ENCODE assay signal across 22 cellular contexts in genomic region chr17:42441717-42442565, GRCh38. TPM values are rescaled to one million over a fixed set of nuclear protein-coding genes. Genes with fewer than 3 reads are reported as not detected.
DNase-seq lines count a peak whose midpoint lies in the region; ATAC-seq and TF ChIP-seq lines count a peak whose summit lies in the region.
"Had no signal": no experiment of that assay in that cellular context is flagged by ENCODE, and none has a peak within 500 bp of the region (broad histone marks: within the 10 kb centered on the region; RNA-seq: fewer than 3 reads in every experiment).

No MANE protein-coding gene starts in this region.

- no peak overlapping the region for H2BK5ac ChIP-seq in trophoblast cell (ENCODE audit: low read depth, low read length, poor library complexity)

- peak overlapping the region; percentile 31 for H3K4me3 Mint-ChIP-seq in activated CD8-positive, alpha-beta memory T cell treated with anti-CD3 and anti-CD28 coated beads, Interleukin-2, amount 10 ng/mL, durations not matched to agents 7 days and 5 days
- H3K4me3 Mint-ChIP-seq in MCF 10A (ENCODE audit: unreplicated experiment) = no peak overlapping the region
- H3K4me3 Mint-ChIP-seq: activated CD4-positive, alpha-beta memory T cell treated with anti-CD3 and anti-CD28 coated beads for 36 hours; CD8-positive, alpha-beta T cell had no signal

- H3K27me3 Mint-ChIP-seq in activated CD8-positive, alpha-beta memory T cell treated with anti-CD3 and anti-CD28 coated beads, Interleukin-2, amount 10 ng/mL, durations not matched to agents 7 days and 5 days = peaks cover 35% of the 10 kb centered on the region
- H3K27me3 Mint-ChIP-seq in MCF 10A (ENCODE audit: insufficient read depth, unreplicated experiment) = no peaks in the 10 kb centered on the region

- H2BK120ac ChIP-seq in trophoblast cell (ENCODE audit: insufficient read depth, low read length, poor library complexity) = no peak overlapping the region

- no peaks in the 10 kb centered on the region for H3K9me3 Mint-ChIP-seq in activated CD8-positive, alpha-beta memory T cell treated with anti-CD3 and anti-CD28 coated beads, Interleukin-2, amount 10 ng/mL, durations not matched to agents 7 days and 5 days (ENCODE audit: low read depth)
- no peaks in the 10 kb centered on the region for H3K9me3 Mint-ChIP-seq in MCF 10A (ENCODE audit: unreplicated experiment)
- H3K9me3 Mint-ChIP-seq: activated CD4-positive, alpha-beta memory T cell treated with anti-CD3 and anti-CD28 coated beads for 36 hours; activated T-helper 2 cell treated with anti-CD3 and anti-CD28 coated beads, Interferon-gamma antibody, Interleukin-2, Interleukin-4, amounts not matched to agents 10 μg/mL and 5 μg/mL and 100 μg/mL, durations not matched to agents 14 hours and 24 hours and 36 hours; CD8-positive, alpha-beta T cell had no signal

- no peak overlapping the region for H2AK5ac ChIP-seq in trophoblast cell (ENCODE audit: low read length)

- H4K12ac ChIP-seq in trophoblast cell (ENCODE audit: low read depth, low read length) = no peak overlapping the region

- no peak overlapping the region for H3K18ac ChIP-seq in trophoblast cell (ENCODE audit: low read length)

- ATAC-seq in activated CD8-positive, alpha-beta memory T cell treated with anti-CD3 and anti-CD28 coated beads, Interleukin-2, amount 10 ng/mL, durations not matched to agents 7 days and 5 days = peak; percentile 57
- ATAC-seq: CD8-positive, alpha-beta T cell; foreskin keratinocyte; left ventricle myocardium superior had no signal

- H3K4me3 ChIP-seq in OCI-LY3 (ENCODE audit: low read length) = no peak overlapping the region
- no peak overlapping the region for H3K4me3 ChIP-seq in hepatocyte
- no peak overlapping the region for H3K4me3 ChIP-seq in trophoblast cell (ENCODE audit: low read depth, low read length)
- no peak overlapping the region for H3K4me3 ChIP-seq in right atrium auricular region
- H3K4me3 ChIP-seq: MG63, prostate gland, stomach, uterus had no signal

- H3K4me1 Mint-ChIP-seq in activated CD8-positive, alpha-beta memory T cell treated with anti-CD3 and anti-CD28 coated beads, Interleukin-2, amount 10 ng/mL, durations not matched to agents 7 days and 5 days = peaks cover 16% of the 10 kb centered on the region
- H3K4me1 Mint-ChIP-seq in MCF 10A (ENCODE audit: insufficient read depth, unreplicated experiment) = no peaks in the 10 kb centered on the region

- no peak overlapping the region for H3K23ac ChIP-seq in trophoblast cell (ENCODE audit: low read length)

- no peak for TF ChIP-seq CTCF in OCI-LY3 (IDR thresholded peaks at IDR 0.05; ENCODE audit: low read depth, low read length)
- TF ChIP-seq CTCF in hepatocyte (IDR thresholded peaks at IDR 0.05; ENCODE audit: poor library complexity) = no peak
- no peak for TF ChIP-seq CTCF in MCF 10A (IDR thresholded peaks at IDR 0.05; ENCODE audit: unreplicated experiment)
- no peak for TF ChIP-seq CTCF in right atrium auricular region (IDR thresholded peaks at IDR 0.05)

- DNase-seq in activated CD8-positive, alpha-beta memory T cell treated with anti-CD3 and anti-CD28 coated beads, Interleukin-2, amount 10 ng/mL, durations not matched to agents 7 days and 5 days = no peak
- DNase-seq in activated CD8-positive, alpha-beta memory T cell treated with anti-CD3 and anti-CD28 coated beads, Interleukin-2, amount 50 U/mL, for 4 hours = no peak
- DNase-seq in hepatocyte (ENCODE audit: low spot score) (peak; percentile 54), trophoblast cell (no peak), MCF 10A (ENCODE audit: unreplicated experiment) (no peak), NCI-H187 treated with DMSO at 0.1 percent for 48 hours (lab: John Stamatoyannopoulos, UW) (no peak), right atrium auricular region (ENCODE audit: low spot score) (no peak)
- DNase-seq: activated CD4-positive, alpha-beta memory T cell treated with anti-CD3 and anti-CD28 coated beads for 36 hours; anterior cingulate cortex; CD8-positive, alpha-beta T cell; EL; foreskin keratinocyte; left ventricle myocardium superior; MG63; NCI-H2029; NCI-H510A; SK-N-SH; stomach; uterus had no signal

- H3K9ac ChIP-seq in OCI-LY3 (ENCODE audit: low read length) (no peak overlapping the region), trophoblast cell (ENCODE audit: low read length) (no peak overlapping the region)
- H3K9ac ChIP-seq: SK-N-SH had no signal

- intact Hi-C loops in MCF 10A (cut with micrococcal nuclease) = no loop called here

- no peak overlapping the region for H3K4ac ChIP-seq in trophoblast cell (ENCODE audit: low read depth, low read length)

- H2AFZ ChIP-seq in OCI-LY3 (ENCODE audit: low read depth, low read length) (peak overlapping the region; percentile 61), hepatocyte (no peak overlapping the region), trophoblast cell (ENCODE audit: insufficient read depth, low read length, poor library complexity) (no peak overlapping the region)

- POLR2A ChIA-PET in MCF 10A (lab: Yijun Ruan, JAX) = interaction anchor here (0.6 to 2.7 kb wide), 4 partner anchors 15 to 76 kb away, joined by 3 to 9 read pairs (median 3); partner anchors contain the start of genes CAVIN1 and STAT3

- no peak overlapping the region for H4K8ac ChIP-seq in trophoblast cell (ENCODE audit: low read depth, low read length)

- H3K36me3 Mint-ChIP-seq in activated CD8-positive, alpha-beta memory T cell treated with anti-CD3 and anti-CD28 coated beads, Interleukin-2, amount 10 ng/mL, durations not matched to agents 7 days and 5 days = no peaks in the 10 kb centered on the region
- no peaks in the 10 kb centered on the region for H3K36me3 Mint-ChIP-seq in MCF 10A (ENCODE audit: insufficient read depth, unreplicated experiment)
- H3K36me3 Mint-ChIP-seq: activated CD4-positive, alpha-beta memory T cell treated with anti-CD3 and anti-CD28 coated beads for 36 hours; CD8-positive, alpha-beta T cell had no signal

- H4K91ac ChIP-seq in trophoblast cell (ENCODE audit: low read depth, low read length) = peak overlapping the region; percentile 14

- no peaks in the 10 kb centered on the region for H3K9me2 ChIP-seq in hepatocyte (replicated peaks; ENCODE audit: insufficient read depth)
- H3K9me2 ChIP-seq: SK-N-SH had no signal

- H2BK12ac ChIP-seq in trophoblast cell (ENCODE audit: low read length) = peak overlapping the region; percentile 64

- H3K27ac ChIP-seq in OCI-LY3 (ENCODE audit: low read length) (no peak overlapping the region), hepatocyte (peak overlapping the region; percentile 84), trophoblast cell (ENCODE audit: low read depth, low read length) (no peak overlapping the region), right atrium auricular region (no peak overlapping the region)
- H3K27ac ChIP-seq: foreskin keratinocyte, prostate gland, stomach, uterus had no signal

- H3K27ac Mint-ChIP-seq in activated CD8-positive, alpha-beta memory T cell treated with anti-CD3 and anti-CD28 coated beads, Interleukin-2, amount 10 ng/mL, durations not matched to agents 7 days and 5 days = no peak overlapping the region
- no peak overlapping the region for H3K27ac Mint-ChIP-seq in MCF 10A (ENCODE audit: low read depth, unreplicated experiment)
- H3K27ac Mint-ChIP-seq: activated CD4-positive, alpha-beta memory T cell treated with anti-CD3 and anti-CD28 coated beads for 36 hours; activated T-helper 2 cell treated with anti-CD3 and anti-CD28 coated beads, Interferon-gamma antibody, Interleukin-2, Interleukin-4, amounts not matched to agents 10 μg/mL and 5 μg/mL and 100 μg/mL, durations not matched to agents 14 hours and 24 hours and 36 hours; CD8-positive, alpha-beta T cell had no signal

- CTCF ChIA-PET in activated CD8-positive, alpha-beta memory T cell treated with anti-CD3 and anti-CD28 coated beads, Interleukin-2, amount 10 ng/mL, durations not matched to agents 7 days and 5 days (lab: Charles Lee) = interaction anchor here (0.6 to 1.8 kb wide), 11 partner anchors 10 to 330 kb away, joined by 3 to 10 read pairs (median 4); no protein-coding TSS in a partner anchor
- CTCF ChIA-PET in MCF 10A (lab: Yijun Ruan, JAX) = interaction anchor here (1.2 to 1.3 kb wide), 2 partner anchors 11 to 18 kb away, joined by 3 to 4 read pairs; no protein-coding TSS in a partner anchor

- BruUV-seq in MCF 10A (replicated peaks; lab: Mats Ljungman, UMichigan) = no TSS peak

- no peaks in the 10 kb centered on the region for H3K9me3 ChIP-seq in OCI-LY3 (ENCODE audit: insufficient read depth, low read length)
- H3K9me3 ChIP-seq in hepatocyte (ENCODE audit: low read depth) = no peaks in the 10 kb centered on the region
- no peaks in the 10 kb centered on the region for H3K9me3 ChIP-seq in trophoblast cell (ENCODE audit: insufficient read depth, low read depth, low read length)
- no peaks in the 10 kb centered on the region for H3K9me3 ChIP-seq in right atrium auricular region
- H3K9me3 ChIP-seq: MG63, prostate gland, SK-N-SH, stomach, uterus had no signal

- H3K79me2 ChIP-seq in OCI-LY3 (ENCODE audit: low read length) (no peaks in the 10 kb centered on the region), hepatocyte (no peaks in the 10 kb centered on the region), trophoblast cell (ENCODE audit: control insufficient read depth, insufficient read depth, low read length, poor library complexity) (no peaks in the 10 kb centered on the region)

- no peaks in the 10 kb centered on the region for H3K27me3 ChIP-seq in OCI-LY3 (ENCODE audit: low read depth, low read length)
- H3K27me3 ChIP-seq in hepatocyte = no peaks in the 10 kb centered on the region
- no peaks in the 10 kb centered on the region for H3K27me3 ChIP-seq in trophoblast cell (ENCODE audit: insufficient read depth, low read length)
- H3K27me3 ChIP-seq in right atrium auricular region = no peaks in the 10 kb centered on the region
- H3K27me3 ChIP-seq: foreskin keratinocyte, MG63, stomach, uterus had no signal

- H3K79me1 ChIP-seq in trophoblast cell (ENCODE audit: low read length) = no peaks in the 10 kb centered on the region

- H3K4me1 ChIP-seq in OCI-LY3 (ENCODE audit: low read length) (peaks cover 9% of the 10 kb centered on the region), hepatocyte (ENCODE audit: insufficient read depth) (peaks cover 3% of the 10 kb centered on the region), trophoblast cell (ENCODE audit: control insufficient read depth in 1 of 2, insufficient read depth in 2 of 2, low read length in 2 of 2) (no peaks in the 10 kb centered on the region), right atrium auricular region (no peaks in the 10 kb centered on the region)
- H3K4me1 ChIP-seq: foreskin keratinocyte, prostate gland, uterus had no signal

- H3K36me3 ChIP-seq in OCI-LY3 (replicated peaks; ENCODE audit: low read depth, low read length) (no peaks in the 10 kb centered on the region), hepatocyte (replicated peaks; ENCODE audit: insufficient read depth, low read depth) (no peaks in the 10 kb centered on the region), trophoblast cell (ENCODE audit: control insufficient read depth in 1 of 2, insufficient read depth in 2 of 2, low read length in 2 of 2) (no peaks in the 10 kb centered on the region), right atrium auricular region (no peaks in the 10 kb centered on the region)
- H3K36me3 ChIP-seq: MG63, prostate gland, stomach, uterus had no signal

- H4K20me1 ChIP-seq in OCI-LY3 (ENCODE audit: insufficient read depth, low read length) (no peaks in the 10 kb centered on the region), hepatocyte (ENCODE audit: insufficient read depth, poor library complexity, severe bottlenecking) (no peaks in the 10 kb centered on the region)

- 44% methylated on average over 12 of the region's 12 CpGs for WGBS in hepatocyte (ENCODE audit: low lambda C conversion rate, missing lambda C conversion rate)
- WGBS in trophoblast cell (ENCODE audit: extremely low coverage, insufficient coverage, insufficient read length) = no CpG with 5 or more reads among the region's 12 CpGs

- H3K14ac ChIP-seq in trophoblast cell (ENCODE audit: low read length) = no peak overlapping the region

- H3K4me2 ChIP-seq in OCI-LY3 (ENCODE audit: low read length) (peak overlapping the region; percentile 2), hepatocyte (peak overlapping the region; percentile 42), trophoblast cell (ENCODE audit: low read length) (no peak overlapping the region)
- H3K4me2 ChIP-seq: SK-N-SH had no signal

RNA-seq across cellular contexts. Expression of gene ATP6V0A1, which starts 16.7 kb away (rescaled TPM):
- 1 to 10 TPM; 4.6 to 6.0 TPM for total RNA-seq in activated CD8-positive, alpha-beta memory T cell treated with anti-CD3 and anti-CD28 coated beads, Interleukin-2, amount 10 ng/mL, durations not matched to agents 7 days and 5 days
- total RNA-seq in hepatocyte = 58.3 and 71.4 TPM in 2 replicates
- polyA plus RNA-seq in hepatocyte = 63.4 and 65.2 TPM in 2 replicates
- polyA plus RNA-seq in trophoblast cell (2013) = 62.3 and 70.2 TPM in 2 replicates
- total RNA-seq in MCF 10A (2022) = 56.0 and 60.5 TPM in 2 replicates
- 10 to 100 TPM; 38.9 to 67.5 TPM for total RNA-seq in right atrium auricular region

RNA-seq across cellular contexts. Expression of gene CAVIN1, which starts 18.9 kb away (rescaled TPM):
- 1 to 10 TPM in 1 of 2 experiments, under 1 TPM in 1; 0.66 to 1.3 TPM for total RNA-seq in activated CD8-positive, alpha-beta memory T cell treated with anti-CD3 and anti-CD28 coated beads, Interleukin-2, amount 10 ng/mL, durations not matched to agents 7 days and 5 days
- total RNA-seq in hepatocyte (69.9 and 85.8 TPM in 2 replicates), MCF 10A (2022) (137 and 143 TPM in 2 replicates), right atrium auricular region (100 to 1,000 TPM; 202 to 348 TPM)
- polyA plus RNA-seq in hepatocyte = 96.5 and 111 TPM in 2 replicates
- 41.6 and 44.0 TPM in 2 replicates for polyA plus RNA-seq in trophoblast cell (2013)
- total RNA-seq: CD8-positive, alpha-beta T cell had no signal

RNA-seq across cellular contexts. Expression of gene STAT3, which starts 53.7 kb away (rescaled TPM):
- 10 to 100 TPM; 90.5 to 97.6 TPM for total RNA-seq in activated CD8-positive, alpha-beta memory T cell treated with anti-CD3 and anti-CD28 coated beads, Interleukin-2, amount 10 ng/mL, durations not matched to agents 7 days and 5 days
- total RNA-seq in hepatocyte = 154 and 163 TPM in 2 replicates
- 152 and 157 TPM in 2 replicates for polyA plus RNA-seq in hepatocyte
- polyA plus RNA-seq in trophoblast cell (2013) = 30.4 and 32.5 TPM in 2 replicates
- total RNA-seq in MCF 10A (2022) = 89.2 and 115 TPM in 2 replicates
- total RNA-seq in right atrium auricular region = 100 to 1,000 TPM; 105 to 150 TPM

Comparison
In these comparisons a context has a peak if more than half of its experiments do, and no peak if none do; other contexts are left out.
1. RNA of gene CAVIN1, which starts 18.9 kb away (total RNA-seq): 202 to 348 TPM in right atrium auricular region, 137 to 143 TPM in MCF 10A and 69.9 to 85.8 TPM in hepatocyte; 0.66 to 1.3 TPM in activated CD8-positive, alpha-beta memory T cell treated with anti-CD3 and anti-CD28 coated beads, Interleukin-2, amount 10 ng/mL, durations not matched to agents 7 days and 5 days; every median in the first group is over 10 times any median in the second.